ENCODE assay signal across 16 cellular contexts in genomic region chr7:57204411-57204811, GRCh38.
"Had no signal": no experiment of that assay in that cellular context is flagged by ENCODE, and none has a peak within 500 bp of the region (broad histone marks: within the 10 kb centered on the region; RNA-seq: fewer than 3 reads in every experiment).

No MANE protein-coding gene starts in this region.

- H3K4me3 ChIP-seq: coronary artery, hepatocyte, psoas muscle, sigmoid colon, skin epidermis, suprapubic skin, tibial artery had no signal

- H3K4me1 ChIP-seq: parathyroid adenoma, psoas muscle, sigmoid colon, suprapubic skin, tibial artery had no signal

- H3K36me3 Mint-ChIP-seq: memory B cell had no signal

- H3K27ac Mint-ChIP-seq: endodermal cell; memory B cell; natural killer cell treated with Interleukin-12 subunit alpha and Interleukin-12 subunit beta and Interleukin-15 and Interleukin-18, amount 100 ng/mL, for 72 hours had no signal

- H3K27ac ChIP-seq: coronary artery, hepatocyte, parathyroid adenoma, psoas muscle, sigmoid colon, skin epidermis, suprapubic skin, tibial artery had no signal

- H3K4me1 Mint-ChIP-seq: endodermal cell, memory B cell had no signal

- H3K36me3 ChIP-seq: sigmoid colon, suprapubic skin, tibial artery had no signal

- DNase-seq: effector CD4-positive, alpha-beta T cell; endodermal cell; foreskin melanocyte; psoas muscle; retina; sigmoid colon; stimulated activated CD4-positive, alpha-beta T cell treated with anti-CD3 and anti-CD28 coated beads, Interleukin-2, amount 100 ng/mL, for 48 hours; stimulated activated naive CD4-positive, alpha-beta T cell treated with Interleukin-2 at 50 U/mL for 16 hours had no signal

- H3K4me3 Mint-ChIP-seq: endodermal cell; memory B cell; natural killer cell treated with Interleukin-12 subunit alpha and Interleukin-12 subunit beta and Interleukin-15 and Interleukin-18, amount 100 ng/mL, for 72 hours had no signal

- H3K27me3 Mint-ChIP-seq: memory B cell; natural killer cell treated with Interleukin-12 subunit alpha and Interleukin-12 subunit beta and Interleukin-15 and Interleukin-18, amount 100 ng/mL, for 72 hours had no signal

- ATAC-seq: psoas muscle had no signal

- H3K27me3 ChIP-seq: hepatocyte, sigmoid colon, suprapubic skin, tibial artery had no signal
